Comparison of ENCODE assay signal across 20 cellular contexts in the genomic region with DNA sequence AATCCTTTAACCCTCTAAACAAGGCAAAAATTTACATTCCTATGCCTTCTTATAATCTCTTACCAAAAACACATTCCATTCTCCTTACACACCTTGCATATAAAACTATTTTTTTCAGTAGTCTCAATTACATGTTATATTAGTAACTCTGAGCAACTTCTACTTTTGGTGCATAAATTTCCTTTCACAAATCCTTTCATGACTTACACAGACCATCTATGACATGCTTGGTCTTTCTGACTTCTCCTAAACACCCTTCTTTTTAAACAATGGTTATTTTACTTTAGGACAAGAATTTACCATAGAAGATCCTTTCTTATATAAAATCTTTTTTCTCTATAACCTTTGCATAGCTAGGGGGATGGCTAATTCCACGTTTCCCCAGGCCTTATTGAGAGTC.
DNase-seq lines count a peak whose midpoint lies in the region; ATAC-seq and TF ChIP-seq lines count a peak whose summit lies in the region.
"Had no signal": no experiment of that assay in that cellular context is flagged by ENCODE, and none has a peak within 500 bp of the region (broad histone marks: within the 10 kb centered on the region; RNA-seq: fewer than 3 reads in every experiment).

No MANE protein-coding gene starts in this region.

- H3K9me2 ChIP-seq in PC-3 (replicated peaks; ENCODE audit: low read length), result no peaks in the 10 kb centered on the region

- peaks cover 5% of the 10 kb centered on the region for H3K36me3 Mint-ChIP-seq in stimulated activated memory B cell treated with anti-CD40 and anti-IgM and Interleukin-4, amounts not matched to agents 10 μg/mL and 1 μg/mL and 100 μg/mL, for 72 hours
- peaks cover 4% of the 10 kb centered on the region for H3K36me3 Mint-ChIP-seq in osteocyte (ENCODE audit: unreplicated experiment)

- H3K27me3 ChIP-seq in PC-3 (ENCODE audit: low read length), result no peaks in the 10 kb centered on the region
- H3K27me3 ChIP-seq: gastrocnemius medialis, left lung had no signal

- H3K9ac ChIP-seq in PC-3 (ENCODE audit: low read length), result no peak overlapping the region
- H3K9ac ChIP-seq: KMS-11 had no signal

- TF ChIP-seq CTCF in HFF-Myc (IDR thresholded peaks at IDR 0.05; ENCODE audit: low read depth, low read length, missing control alignments) (no peak), PC-3 (conservative IDR thresholded peaks at IDR 0.05; ENCODE audit: low read depth, low read length) (no peak), osteocyte (IDR thresholded peaks at IDR 0.05) (no peak)

- no peak overlapping the region for H2AFZ ChIP-seq in PC-3 (ENCODE audit: low read length)

- no peaks in the 10 kb centered on the region for H3K4me1 ChIP-seq in PC-3 (ENCODE audit: insufficient read depth, low read length)
- H3K4me1 ChIP-seq: gastrocnemius medialis, left lung had no signal

- H3K27ac Mint-ChIP-seq in stimulated activated memory B cell treated with anti-CD40 and anti-IgM and Interleukin-4, amounts not matched to agents 10 μg/mL and 1 μg/mL and 100 μg/mL, for 72 hours, result no peak overlapping the region
- no peak overlapping the region for H3K27ac Mint-ChIP-seq in osteocyte (ENCODE audit: unreplicated experiment)
- H3K27ac Mint-ChIP-seq: activated T-helper 17 cell treated with anti-CD3 and anti-CD28 coated beads, Interleukin-2, amount 50 U/mL, for 72 hours had no signal

- H3F3A ChIP-seq in PC-3 (ENCODE audit: low read length, unreplicated experiment), result no peaks in the 10 kb centered on the region

- peaks cover 41% of the 10 kb centered on the region for H3K9me3 ChIP-seq in PC-3 (ENCODE audit: low read length)
- H3K9me3 ChIP-seq: gastrocnemius medialis had no signal

- no peak overlapping the region for H3K27ac ChIP-seq in PC-3 (ENCODE audit: low read length)
- H3K27ac ChIP-seq: 22Rv1, gastrocnemius medialis, KMS-11, left lung had no signal

- H4K20me1 ChIP-seq in PC-3 (ENCODE audit: low read length), result no peaks in the 10 kb centered on the region

- no peaks in the 10 kb centered on the region for H3K79me2 ChIP-seq in PC-3 (ENCODE audit: low read length)

- BruUV-seq in PC-3 (replicated peaks; lab: Mats Ljungman, UMichigan), result no TSS peak

- H3K36me3 ChIP-seq in PC-3 (ENCODE audit: low read depth, low read length), result no peaks in the 10 kb centered on the region
- H3K36me3 ChIP-seq: gastrocnemius medialis, left lung had no signal

- H3K4me3 Mint-ChIP-seq in stimulated activated memory B cell treated with anti-CD40 and anti-IgM and Interleukin-4, amounts not matched to agents 10 μg/mL and 1 μg/mL and 100 μg/mL, for 72 hours, result no peak overlapping the region
- H3K4me3 Mint-ChIP-seq in osteocyte (ENCODE audit: unreplicated experiment), result no peak overlapping the region
- H3K4me3 Mint-ChIP-seq: activated T-helper 17 cell treated with anti-CD3 and anti-CD28 coated beads, Interleukin-2, amount 50 U/mL, for 72 hours; neural crest cell had no signal

- H3K4me1 Mint-ChIP-seq in stimulated activated memory B cell treated with anti-CD40 and anti-IgM and Interleukin-4, amounts not matched to agents 10 μg/mL and 1 μg/mL and 100 μg/mL, for 72 hours, result no peaks in the 10 kb centered on the region
- H3K4me1 Mint-ChIP-seq in osteocyte (ENCODE audit: unreplicated experiment), result peaks cover 2% of the 10 kb centered on the region
- H3K4me1 Mint-ChIP-seq: activated T-helper 17 cell treated with anti-CD3 and anti-CD28 coated beads, Interleukin-2, amount 50 U/mL, for 72 hours; neural crest cell had no signal

- H3K4me3 ChIP-seq in HFF-Myc (replicated peaks; ENCODE audit: low read depth, low read length), result no peak overlapping the region
- H3K4me3 ChIP-seq in PC-3 (ENCODE audit: low read length), result no peak overlapping the region
- H3K4me3 ChIP-seq: gastrocnemius medialis, left lung, smooth muscle cell had no signal

- ATAC-seq in PC-3 (no peak), GM19328 (IDR thresholded peaks at IDR 0.05; ENCODE audit: unreplicated experiment) (no peak)
- ATAC-seq in stimulated activated memory B cell treated with anti-CD40 and anti-IgM and Interleukin-4, amounts not matched to agents 10 μg/mL and 1 μg/mL and 100 μg/mL, for 72 hours, result no peak
- ATAC-seq: activated T-helper 17 cell treated with anti-CD3 and anti-CD28 coated beads, Interleukin-2, amount 50 U/mL, for 72 hours; gastrocnemius medialis; left lung had no signal

- intact Hi-C loops in PC-3 (cut with micrococcal nuclease), result no loop called here

- CTCF ChIA-PET in PC-3 (lab: Charles Lee), result no interaction called here

- DNase-seq in DMS 273 (lab: John Stamatoyannopoulos, UW; ENCODE audit: unreplicated experiment), result peak; percentile 47
- no peak for DNase-seq in DMS 273 treated with DMSO at 0.1 percent for 48 hours (lab: John Stamatoyannopoulos, UW)
- peak; percentile 4 for DNase-seq in HFF-Myc (ENCODE audit: extremely low read depth, low read depth)
- DNase-seq in PC-3, result peak; percentile 46
- DNase-seq in glomerular visceral epithelial cell (ENCODE audit: extremely low spot score), result peak; percentile 7
- DNase-seq in osteocyte (ENCODE audit: extremely low spot score, unreplicated experiment), result no peak
- DNase-seq: Calu3; caudate nucleus; gastrocnemius medialis; HCEC 1CT; left lung; NCI-H2171 treated with DMSO at 0.1 percent for 48 hours; stimulated activated CD4-positive, alpha-beta T cell treated with anti-CD3 and anti-CD28 coated beads, Interleukin-4, amount 100 ng/mL, for 4 hours had no signal

- peaks cover 4% of the 10 kb centered on the region for H3K9me3 Mint-ChIP-seq in stimulated activated memory B cell treated with anti-CD40 and anti-IgM and Interleukin-4, amounts not matched to agents 10 μg/mL and 1 μg/mL and 100 μg/mL, for 72 hours
- peaks cover 39% of the 10 kb centered on the region for H3K9me3 Mint-ChIP-seq in osteocyte (ENCODE audit: unreplicated experiment)

- POLR2A ChIA-PET in PC-3 (lab: Charles Lee; ENCODE audit: unreplicated experiment), result no interaction called here

- no peaks in the 10 kb centered on the region for H3K27me3 Mint-ChIP-seq in stimulated activated memory B cell treated with anti-CD40 and anti-IgM and Interleukin-4, amounts not matched to agents 10 μg/mL and 1 μg/mL and 100 μg/mL, for 72 hours
- H3K27me3 Mint-ChIP-seq in osteocyte (ENCODE audit: unreplicated experiment), result no peaks in the 10 kb centered on the region
- H3K27me3 Mint-ChIP-seq: activated T-helper 17 cell treated with anti-CD3 and anti-CD28 coated beads, Interleukin-2, amount 50 U/mL, for 72 hours had no signal

- H3K4me2 ChIP-seq in PC-3 (ENCODE audit: low read length), result no peak overlapping the region
- H3K4me2 ChIP-seq: KMS-11, smooth muscle cell had no signal

Comparison
In these comparisons a context has a peak if more than half of its experiments do, and no peak if none do; other contexts are left out.
1. DNase-seq: peak in DMS 273 (single experiment), HFF-Myc (single experiment), PC-3 (single experiment) and glomerular visceral epithelial cell (single experiment); none in DMS 273 treated with DMSO at 0.1 percent for 48 hours (single experiment) and osteocyte (single experiment).